2 cellular contexts compared by ENCODE assay signal in genomic region chr9:125705893-125706292, GRCh38.
TF ChIP-seq lines count a peak whose summit lies in the region.

No MANE protein-coding gene starts in this region.

TF ChIP-seq in H1, 55 proteins besides CTCF, POLR2A, EP300 and RAD21:
- no peak for TF ChIP-seq SIX5 (IDR thresholded peaks at IDR 0.05; ENCODE audit: low read depth, low read length)
- TF ChIP-seq NANOG (IDR thresholded peaks at IDR 0.05; ENCODE audit: insufficient read depth, low read depth, low read length, poor library complexity, severe bottlenecking): no peak

TF ChIP-seq in HEK293T, 16 proteins besides CTCF, POLR2A, EP300 and RAD21:
- TF ChIP-seq FOXM1 (IDR thresholded peaks at IDR 0.05; ENCODE audit: borderline replicate concordance): no peak
- TF ChIP-seq ARNT (IDR thresholded peaks at IDR 0.05): no peak
- no peak for TF ChIP-seq HDGF (IDR thresholded peaks at IDR 0.05; ENCODE audit: borderline replicate concordance)
- TF ChIP-seq L3MBTL2 (conservative IDR thresholded peaks at IDR 0.05): no peak
- TF ChIP-seq BHLHE40 (IDR thresholded peaks at IDR 0.05; ENCODE audit: borderline replicate concordance): no peak
- no peak for TF ChIP-seq ZNF384 (IDR thresholded peaks at IDR 0.05)
- no peak for TF ChIP-seq TARDBP (IDR thresholded peaks at IDR 0.05)
- TF ChIP-seq, protein P1, sequence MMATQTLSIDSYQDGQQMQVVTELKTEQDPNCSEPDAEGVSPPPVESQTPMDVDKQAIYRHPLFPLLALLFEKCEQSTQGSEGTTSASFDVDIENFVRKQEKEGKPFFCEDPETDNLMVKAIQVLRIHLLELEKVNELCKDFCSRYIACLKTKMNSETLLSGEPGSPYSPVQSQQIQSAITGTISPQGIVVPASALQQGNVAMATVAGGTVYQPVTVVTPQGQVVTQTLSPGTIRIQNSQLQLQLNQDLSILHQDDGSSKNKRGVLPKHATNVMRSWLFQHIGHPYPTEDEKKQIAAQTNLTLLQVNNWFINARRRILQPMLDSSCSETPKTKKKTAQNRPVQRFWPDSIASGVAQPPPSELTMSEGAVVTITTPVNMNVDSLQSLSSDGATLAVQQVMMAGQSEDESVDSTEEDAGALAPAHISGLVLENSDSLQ (IDR thresholded peaks at IDR 0.05): no peak
- no peak for TF ChIP-seq CTBP1 (IDR thresholded peaks at IDR 0.05; ENCODE audit: borderline replicate concordance)
- TF ChIP-seq SUZ12 (IDR thresholded peaks at IDR 0.05): no peak
- no peak for TF ChIP-seq NFRKB (IDR thresholded peaks at IDR 0.05)
- TF ChIP-seq FOXK2 (IDR thresholded peaks at IDR 0.05): no peak
- no peak for TF ChIP-seq FOXA1 (IDR thresholded peaks at IDR 0.05)
- no peak for TF ChIP-seq ELF4 (IDR thresholded peaks at IDR 0.05)
- no peak for TF ChIP-seq LEF1 (IDR thresholded peaks at IDR 0.05; ENCODE audit: borderline replicate concordance)
- no peak for TF ChIP-seq SP1 (IDR thresholded peaks at IDR 0.05)
